In the genomic region with DNA sequence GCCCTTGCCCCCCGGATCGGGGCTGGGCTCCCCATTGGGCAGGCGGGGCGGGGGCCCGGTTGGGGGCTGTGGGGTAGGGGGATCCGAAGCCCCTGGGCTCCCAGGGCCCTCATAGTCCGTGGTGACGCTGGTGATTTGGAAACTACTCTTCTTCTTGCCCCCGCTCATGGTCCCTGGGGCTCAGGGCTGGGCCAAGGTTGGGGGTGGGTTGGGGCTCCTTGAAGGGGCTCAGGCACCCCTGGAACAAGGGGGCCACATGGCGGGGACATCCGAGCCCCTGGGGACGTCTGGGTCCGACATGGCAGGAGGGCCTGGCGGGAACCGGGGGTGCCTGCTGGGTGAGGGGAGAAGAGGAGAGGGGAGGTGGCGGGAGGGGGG, we compare ENCODE assay signal across 8 cellular contexts.
DNase-seq lines count a peak whose midpoint lies in the region; ATAC-seq and TF ChIP-seq lines count a peak whose summit lies in the region.

No MANE protein-coding gene starts in this region.

- H3K36me3 ChIP-seq in mucosa of rectum (ENCODE audit: control insufficient read depth in 2 of 2, insufficient read depth in 2 of 2, low read length in 2 of 2) = peaks cover 4 to 14% of the 10 kb centered on the region in 2 donors

- H3K27me3 Mint-ChIP-seq in stimulated activated naive CD8-positive, alpha-beta T cell treated with anti-CD3 and anti-CD28 coated beads, Interleukin-15, Interleukin-2, amounts not matched to agents 100 ng/mL and 50 ng/mL, for 24 hours = no peaks in the 10 kb centered on the region

- H3K9me3 ChIP-seq in mucosa of rectum (ENCODE audit: control insufficient read depth in 2 of 2, low read length in 2 of 2) = no peaks in the 10 kb centered on the region

- H3K4me1 ChIP-seq in mucosa of rectum (ENCODE audit: control insufficient read depth in 2 of 2, insufficient read depth in 2 of 2, low read length in 2 of 2) = peaks cover 27 to 34% of the 10 kb centered on the region in 2 donors

- ATAC-seq in stimulated activated naive CD8-positive, alpha-beta T cell treated with anti-CD3 and anti-CD28 coated beads, Interleukin-15, Interleukin-2, amounts not matched to agents 100 U/mL and 50 U/mL, for 24 hours = no peak
- no peak for ATAC-seq in HG03039 (IDR thresholded peaks at IDR 0.05; ENCODE audit: unreplicated experiment)

- intact Hi-C loops in head of caudate nucleus (cut with DNase I) = loop anchor here (5.0 to 10.0 kb wide), 3 partner anchors 41 to 207 kb away; partner anchors contain the start of gene PPP1R35

- peak overlapping the region; percentile 9 to 52 for H3K27ac ChIP-seq in mucosa of rectum (ENCODE audit: low read depth in 2 of 2, low read length in 2 of 2)

- TF ChIP-seq CTCF in cardiac fibroblast (IDR thresholded peaks at IDR 0.05; ENCODE audit: low read depth, low read length) = no peak
- TF ChIP-seq CTCF in GM13977 (IDR thresholded peaks at IDR 0.05; ENCODE audit: extremely low read depth, insufficient read depth, missing control alignments) = no peak

- H3K4me3 Mint-ChIP-seq in stimulated activated naive CD8-positive, alpha-beta T cell treated with anti-CD3 and anti-CD28 coated beads, Interleukin-15, Interleukin-2, amounts not matched to agents 100 ng/mL and 50 ng/mL, for 24 hours = peak overlapping the region; percentile 82

- H3K9ac ChIP-seq in mucosa of rectum (ENCODE audit: low read depth in 1 of 2, low read length in 2 of 2) = peak overlapping the region in 1 of 2 donors; percentile 99

- no peak for DNase-seq in stimulated activated naive CD8-positive, alpha-beta T cell treated with anti-CD3 and anti-CD28 coated beads, Interleukin-15, Interleukin-2, amounts not matched to agents 100 U/mL and 50 U/mL, for 24 hours
- no peak for DNase-seq in cardiac fibroblast (ENCODE audit: low read depth in 2 of 2)
- DNase-seq in GM13977 (ENCODE audit: low spot score) = no peak
- DNase-seq in inferior parietal cortex (ENCODE audit: extremely low spot score) = no peak
- no peak for DNase-seq in head of caudate nucleus

- in situ Hi-C loops in GM13977 (cut with MboI; ENCODE audit: low pct_unique_long_range_greater_than_20kb, low sequenced_read_pairs, unreplicated experiment) = no loop called here

- H3K9me3 Mint-ChIP-seq in stimulated activated naive CD8-positive, alpha-beta T cell treated with anti-CD3 and anti-CD28 coated beads, Interleukin-15, Interleukin-2, amounts not matched to agents 100 ng/mL and 50 ng/mL, for 24 hours = no peaks in the 10 kb centered on the region

- peak overlapping the region; percentile 90 for H3K27ac Mint-ChIP-seq in stimulated activated naive CD8-positive, alpha-beta T cell treated with anti-CD3 and anti-CD28 coated beads, Interleukin-15, Interleukin-2, amounts not matched to agents 100 ng/mL and 50 ng/mL, for 24 hours

- peaks cover 27% of the 10 kb centered on the region for H3K36me3 Mint-ChIP-seq in stimulated activated naive CD8-positive, alpha-beta T cell treated with anti-CD3 and anti-CD28 coated beads, Interleukin-15, Interleukin-2, amounts not matched to agents 100 ng/mL and 50 ng/mL, for 24 hours (ENCODE audit: low read depth)

- H3K4me3 ChIP-seq in cardiac fibroblast (replicated peaks in 1 of 2; ENCODE audit: low read depth in 2 of 2, low read length in 2 of 2) (peak overlapping the region; percentile 90 to 97), mucosa of rectum (ENCODE audit: low read length in 2 of 2) (peak overlapping the region; percentile 94 to 99)

- peaks cover 53% of the 10 kb centered on the region for H3K4me1 Mint-ChIP-seq in stimulated activated naive CD8-positive, alpha-beta T cell treated with anti-CD3 and anti-CD28 coated beads, Interleukin-15, Interleukin-2, amounts not matched to agents 100 ng/mL and 50 ng/mL, for 24 hours (ENCODE audit: low read depth)

- H3K27me3 ChIP-seq in mucosa of rectum (ENCODE audit: control insufficient read depth in 2 of 2, insufficient read depth in 2 of 2, low read length in 2 of 2) = no peaks in the 10 kb centered on the region
